In the genomic region with DNA sequence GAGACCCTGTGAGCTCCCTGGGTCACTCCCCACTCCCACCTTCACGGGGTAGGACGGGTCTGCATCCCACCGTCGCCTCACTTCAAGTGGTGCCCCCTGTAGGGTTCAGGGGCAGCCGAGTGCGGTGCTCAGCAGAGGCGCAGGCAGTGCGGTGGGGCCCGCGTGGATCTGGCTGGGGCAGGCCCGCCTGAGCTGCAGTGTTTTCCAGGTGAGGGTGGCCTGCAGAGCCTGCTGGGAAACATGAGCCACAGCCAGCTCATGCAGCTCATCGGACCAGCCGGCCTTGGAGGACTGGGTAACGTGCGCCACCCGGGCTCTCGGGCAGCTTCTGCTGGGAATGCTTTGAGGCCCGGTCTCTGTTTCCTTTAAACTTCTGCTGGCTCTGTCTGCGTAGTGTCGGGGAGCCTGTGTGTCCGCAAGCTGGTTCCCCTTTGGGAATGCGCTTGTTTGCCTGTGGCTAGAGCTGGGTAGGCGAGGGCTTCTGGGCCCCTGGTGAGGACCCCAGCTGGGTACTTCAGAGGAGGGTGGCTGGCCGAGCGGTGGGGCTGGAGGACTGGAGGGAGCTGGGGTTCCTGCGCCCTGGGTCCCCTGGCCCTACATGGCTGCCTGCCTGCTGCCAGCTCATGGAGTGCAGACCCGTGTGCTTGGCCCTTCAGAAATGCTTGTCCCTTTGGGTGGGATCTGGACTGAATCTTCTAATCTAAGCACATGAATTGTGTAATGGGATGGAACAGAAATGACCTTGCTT, we compare ENCODE assay signal across 1 cellular context.
TF ChIP-seq lines count a peak whose summit lies in the region.

No MANE protein-coding gene starts in this region.

TF ChIP-seq in H1, 55 proteins besides CTCF, POLR2A, EP300 and RAD21:
- TF ChIP-seq HDAC2 (IDR thresholded peaks at IDR 0.05; ENCODE audit: borderline replicate concordance in 1 of 2, low read depth in 2 of 2, low read length in 2 of 2) (no peak), KDM4A (IDR thresholded peaks at IDR 0.05; ENCODE audit: low read depth, low read length, severe bottlenecking) (no peak), BACH1 (IDR thresholded peaks at IDR 0.05; ENCODE audit: low read length) (no peak), SAP30 (IDR thresholded peaks at IDR 0.05; ENCODE audit: insufficient read depth, insufficient replicate concordance, low read length) (no peak), EZH2 (IDR thresholded peaks at IDR 0.05; ENCODE audit: low read depth, low read length, severe bottlenecking) (no peak), GTF2F1 (IDR thresholded peaks at IDR 0.05; ENCODE audit: borderline replicate concordance, low read depth, low read length) (no peak), SIRT6 (IDR thresholded peaks at IDR 0.05; ENCODE audit: low read length) (no peak), TBP (IDR thresholded peaks at IDR 0.05; ENCODE audit: low read depth, low read length) (no peak), JUN (IDR thresholded peaks at IDR 0.05; ENCODE audit: low read depth, low read length) (no peak), POU5F1 (IDR thresholded peaks at IDR 0.05; ENCODE audit: low read depth, low read length) (no peak), GABPA (IDR thresholded peaks at IDR 0.05; ENCODE audit: borderline replicate concordance, insufficient read depth, low read length) (no peak), ZNF274 (IDR thresholded peaks at IDR 0.05; ENCODE audit: borderline replicate concordance, extremely low read depth, low read length) (no peak), EGR1 (IDR thresholded peaks at IDR 0.05; ENCODE audit: borderline replicate concordance, low read depth, low read length) (no peak), POLR2AphosphoS5 (IDR thresholded peaks at IDR 0.05; ENCODE audit: low read depth, low read length) (no peak), CHD1 (IDR thresholded peaks at IDR 0.05; ENCODE audit: low read depth, low read length) (no peak)
- TF ChIP-seq, protein P1, sequence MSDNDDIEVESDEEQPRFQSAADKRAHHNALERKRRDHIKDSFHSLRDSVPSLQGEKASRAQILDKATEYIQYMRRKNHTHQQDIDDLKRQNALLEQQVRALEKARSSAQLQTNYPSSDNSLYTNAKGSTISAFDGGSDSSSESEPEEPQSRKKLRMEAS (IDR thresholded peaks at IDR 0.05): no peak
